16 cellular contexts compared by ENCODE assay signal in genomic region chr11:61657566-61657965, GRCh38. TPM values are rescaled to one million over a fixed set of nuclear protein-coding genes. Genes with fewer than 3 reads are reported as not detected.
DNase-seq lines count a peak whose midpoint lies in the region; ATAC-seq lines count a peak whose summit lies in the region.
"Had no signal": no experiment of that assay in that cellular context is flagged by ENCODE, and none has a peak within 500 bp of the region (broad histone marks: within the 10 kb centered on the region; RNA-seq: fewer than 3 reads in every experiment).

No MANE protein-coding gene starts in this region.

- no peak overlapping the region for H3K4me3 Mint-ChIP-seq in activated CD8-positive, alpha-beta memory T cell treated with anti-CD3 and anti-CD28 coated beads, Interleukin-2, amount 10 ng/mL, durations not matched to agents 7 days and 5 days
- H3K4me3 Mint-ChIP-seq in T-cell: no peak overlapping the region
- H3K4me3 Mint-ChIP-seq: activated CD8-positive, alpha-beta T cell treated with anti-CD3 and anti-CD28 coated beads for 36 hours; memory B cell; neural progenitor cell had no signal

- ATAC-seq in activated CD8-positive, alpha-beta memory T cell treated with anti-CD3 and anti-CD28 coated beads, Interleukin-2, amount 10 ng/mL, durations not matched to agents 7 days and 5 days: no peak
- no peak for ATAC-seq in T-cell (replicated peaks in 1 of 4)
- ATAC-seq in HG03432 (IDR thresholded peaks at IDR 0.05; ENCODE audit: unreplicated experiment): no peak
- ATAC-seq in HG03045 (IDR thresholded peaks at IDR 0.05; ENCODE audit: unreplicated experiment): no peak
- ATAC-seq: activated CD8-positive, alpha-beta T cell treated with anti-CD3 and anti-CD28 coated beads for 36 hours had no signal

- H3K9me3 ChIP-seq in SJSA1 (replicated peaks): no peaks in the 10 kb centered on the region; the same call in 1 of the 2 replicates
- H3K9me3 ChIP-seq: adrenal gland had no signal

- H3K4me3 ChIP-seq in SJSA1: no peak overlapping the region
- H3K4me3 ChIP-seq: adrenal gland, neural progenitor cell had no signal

- H3K36me3 ChIP-seq in SJSA1: no peaks in the 10 kb centered on the region
- H3K36me3 ChIP-seq: adrenal gland, neural progenitor cell had no signal

- no peaks in the 10 kb centered on the region for H3K4me1 Mint-ChIP-seq in activated CD8-positive, alpha-beta memory T cell treated with anti-CD3 and anti-CD28 coated beads, Interleukin-2, amount 10 ng/mL, durations not matched to agents 7 days and 5 days
- no peaks in the 10 kb centered on the region for H3K4me1 Mint-ChIP-seq in T-cell
- H3K4me1 Mint-ChIP-seq: memory B cell had no signal

- peaks cover 23% of the 10 kb centered on the region for H3K27me3 ChIP-seq in SJSA1 (replicated peaks)
- H3K27me3 ChIP-seq: adrenal gland, neural progenitor cell had no signal

- no peaks in the 10 kb centered on the region for H3K9me3 Mint-ChIP-seq in activated CD8-positive, alpha-beta memory T cell treated with anti-CD3 and anti-CD28 coated beads, Interleukin-2, amount 10 ng/mL, durations not matched to agents 7 days and 5 days (ENCODE audit: low read depth)
- no peaks in the 10 kb centered on the region for H3K9me3 Mint-ChIP-seq in T-cell
- H3K9me3 Mint-ChIP-seq: activated CD8-positive, alpha-beta T cell treated with anti-CD3 and anti-CD28 coated beads for 36 hours; memory B cell; neural progenitor cell had no signal

- DNase-seq in DMS153 treated with DMSO at 0.1 percent for 48 hours (lab: John Stamatoyannopoulos, UW; ENCODE audit: unreplicated experiment) (peak; percentile 22), NCI-H1105 treated with DMSO at 0.1 percent for 48 hours (lab: John Stamatoyannopoulos, UW) (peak; percentile 29), SJSA1 (ENCODE audit: low read depth in 1 of 2, low spot score in 2 of 2) (peak; percentile 35 to 67), kidney tubule cell (ENCODE audit: low spot score) (peak; percentile 71), T-cell (no peak)
- DNase-seq in activated CD8-positive, alpha-beta memory T cell treated with anti-CD3 and anti-CD28 coated beads, Interleukin-2, amount 10 ng/mL, durations not matched to agents 7 days and 5 days: no peak
- DNase-seq: activated CD8-positive, alpha-beta T cell treated with anti-CD3 and anti-CD28 coated beads for 36 hours; adrenal gland; DMS79; Kasumi-1; NCI-H2171 had no signal

- POLR2A ChIA-PET in T-cell (lab: Charles Lee): no interaction called here

- H3K27ac Mint-ChIP-seq in activated CD8-positive, alpha-beta memory T cell treated with anti-CD3 and anti-CD28 coated beads, Interleukin-2, amount 10 ng/mL, durations not matched to agents 7 days and 5 days: no peak overlapping the region
- H3K27ac Mint-ChIP-seq in T-cell: no peak overlapping the region
- H3K27ac Mint-ChIP-seq: activated CD8-positive, alpha-beta T cell treated with anti-CD3 and anti-CD28 coated beads for 36 hours; memory B cell; neural progenitor cell had no signal

- CTCF ChIA-PET in activated CD8-positive, alpha-beta memory T cell treated with anti-CD3 and anti-CD28 coated beads, Interleukin-2, amount 10 ng/mL, durations not matched to agents 7 days and 5 days (lab: Charles Lee): no interaction called here
- CTCF ChIA-PET in T-cell (lab: Charles Lee): no interaction called here

- no peaks in the 10 kb centered on the region for H3K36me3 Mint-ChIP-seq in activated CD8-positive, alpha-beta memory T cell treated with anti-CD3 and anti-CD28 coated beads, Interleukin-2, amount 10 ng/mL, durations not matched to agents 7 days and 5 days
- H3K36me3 Mint-ChIP-seq in T-cell: no peaks in the 10 kb centered on the region
- H3K36me3 Mint-ChIP-seq: memory B cell had no signal

- peaks cover 29% of the 10 kb centered on the region for H3K27me3 Mint-ChIP-seq in activated CD8-positive, alpha-beta memory T cell treated with anti-CD3 and anti-CD28 coated beads, Interleukin-2, amount 10 ng/mL, durations not matched to agents 7 days and 5 days
- H3K27me3 Mint-ChIP-seq in T-cell: peaks cover 16 to 25% of the 10 kb centered on the region in 2 donors

- no peak overlapping the region for H3K27ac ChIP-seq in SJSA1
- H3K27ac ChIP-seq: adrenal gland, epithelial cell of prostate, neural progenitor cell had no signal

- no peaks in the 10 kb centered on the region; the same call in 1 of the 2 replicates for H3K4me1 ChIP-seq in SJSA1 (replicated peaks)
- H3K4me1 ChIP-seq: adrenal gland had no signal

RNA-seq across cellular contexts. Expression of gene DAGLA, which starts 22.6 kb away (rescaled TPM):
- 2.6 TPM in 2 replicates for total RNA-seq in SJSA1 (2014; rRNA removed; shearing (Covaris generic))
- total RNA-seq in activated CD8-positive, alpha-beta memory T cell treated with anti-CD3 and anti-CD28 coated beads, Interleukin-2, amount 10 ng/mL, durations not matched to agents 7 days and 5 days: not detected
- 1 to 10 TPM in 1 of 5 donors, under 1 TPM in 4; 0.15 to 1.6 (median 0.23) TPM for total RNA-seq in T-cell

Comparison
In these comparisons a context has a peak if more than half of its experiments do, and no peak if none do; other contexts are left out.
1. DNase-seq: peak in DMS153 treated with DMSO at 0.1 percent for 48 hours (single experiment), NCI-H1105 treated with DMSO at 0.1 percent for 48 hours (single experiment), SJSA1 (2 of 2) and kidney tubule cell (single experiment); none in activated CD8-positive, alpha-beta memory T cell treated with anti-CD3 and anti-CD28 coated beads, Interleukin-2, amount 10 ng/mL, durations not matched to agents 7 days and 5 days (single experiment) and T-cell (0 of 34).